ENCODE assay signal across 31 cellular contexts in the genomic region with DNA sequence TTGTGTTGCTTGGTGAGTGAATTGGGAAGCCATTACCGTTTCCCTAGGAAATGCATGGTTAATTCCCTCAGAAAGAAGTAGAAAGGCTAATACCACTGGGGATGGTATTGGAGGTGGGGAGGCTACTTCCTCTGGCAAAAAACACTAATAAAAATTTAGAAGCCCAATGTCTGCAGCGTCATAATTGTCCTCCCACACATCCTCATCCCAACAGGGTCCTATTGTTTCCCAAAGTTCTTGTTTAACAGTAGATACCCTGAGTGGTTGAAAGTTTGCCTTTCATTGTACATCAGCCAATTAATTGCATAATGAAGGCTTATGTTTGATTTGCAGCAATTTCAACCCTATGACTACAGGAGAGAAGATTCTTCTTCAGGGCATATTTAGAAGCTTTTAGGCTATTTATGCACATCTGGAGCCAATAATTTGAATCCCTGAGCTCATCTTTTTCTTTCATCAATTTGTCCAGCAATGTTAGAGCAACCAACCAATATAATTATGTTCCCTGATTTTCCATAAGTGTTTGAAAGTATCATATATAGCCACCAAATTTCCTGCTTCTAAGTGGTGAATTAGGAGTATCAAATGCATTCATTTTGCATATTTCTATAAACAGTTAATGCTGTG.
"Had no signal": no experiment of that assay in that cellular context is flagged by ENCODE, and none has a peak within 500 bp of the region (broad histone marks: within the 10 kb centered on the region; RNA-seq: fewer than 3 reads in every experiment).

No MANE protein-coding gene starts in this region.

- H3K27ac ChIP-seq: adrenal gland, brain microvascular endothelial cell, coronary artery, dorsolateral prefrontal cortex, gastrocnemius medialis, heart left ventricle had no signal

- H3K9me3 ChIP-seq: adrenal gland, gastrocnemius medialis had no signal

- H3K27me3 ChIP-seq: adrenal gland, brain microvascular endothelial cell, dorsolateral prefrontal cortex, gastrocnemius medialis, heart left ventricle had no signal

- H3K4me1 Mint-ChIP-seq: activated CD4-positive, alpha-beta T cell treated with anti-CD3 and anti-CD28 coated beads for 36 hours; activated CD4-positive, alpha-beta T cell treated with anti-CD3 and anti-CD28 coated beads, Interleukin-2, amount 10 ng/mL, durations not matched to agents 24 days and 14 days; activated CD8-positive, alpha-beta memory T cell treated with anti-CD3 and anti-CD28 coated beads, Interleukin-2, amount 10 ng/mL, durations not matched to agents 7 days and 5 days; activated naive CD4-positive, alpha-beta T cell treated with anti-CD3 and anti-CD28 coated beads, Interleukin-2, amount 50 U/mL, for 24 hours; activated naive CD8-positive, alpha-beta T cell treated with anti-CD3 and anti-CD28 coated beads for 36 hours; activated naive CD8-positive, alpha-beta T cell treated with anti-CD3 and anti-CD28 coated beads, Interleukin-2, amount 50 U/mL, for 24 hours; central memory CD8-positive, alpha-beta T cell; endodermal cell had no signal

- H3K36me3 Mint-ChIP-seq: activated CD4-positive, alpha-beta memory T cell treated with anti-CD3 and anti-CD28 coated beads for 36 hours; activated CD8-positive, alpha-beta memory T cell treated with anti-CD3 and anti-CD28 coated beads, Interleukin-2, amount 10 ng/mL, durations not matched to agents 7 days and 5 days; activated naive CD4-positive, alpha-beta T cell treated with anti-CD3 and anti-CD28 coated beads, Interleukin-2, amount 50 U/mL, for 24 hours; activated naive CD8-positive, alpha-beta T cell treated with anti-CD3 and anti-CD28 coated beads for 36 hours had no signal

- ATAC-seq: activated CD4-positive, alpha-beta T cell treated with anti-CD3 and anti-CD28 coated beads for 36 hours; activated CD8-positive, alpha-beta memory T cell treated with anti-CD3 and anti-CD28 coated beads, Interleukin-2, amount 10 ng/mL, durations not matched to agents 7 days and 5 days; activated CD8-positive, alpha-beta T cell treated with anti-CD3 and anti-CD28 coated beads, Interleukin-2, amount 10 ng/mL, durations not matched to agents 7 days and 5 days; activated naive CD8-positive, alpha-beta T cell treated with anti-CD3 and anti-CD28 coated beads, Interleukin-2, amount 50 U/mL, for 24 hours; esophagus mucosa; gastrocnemius medialis; heart left ventricle had no signal

- DNase-seq: activated CD4-positive, alpha-beta memory T cell treated with anti-CD3 and anti-CD28 coated beads for 36 hours; activated CD4-positive, alpha-beta T cell treated with anti-CD3 and anti-CD28 coated beads for 36 hours; activated CD4-positive, alpha-beta T cell treated with anti-CD3 and anti-CD28 coated beads, Interleukin-2, amount 10 ng/mL, durations not matched to agents 24 days and 14 days; activated CD4-positive, CD25-positive, alpha-beta regulatory T cell; activated CD4-positive, CD25-positive, alpha-beta regulatory T cell treated with anti-CD3 and anti-CD28 coated beads, Interleukin-2, amount 50 U/mL, for 72 hours; activated CD8-positive, alpha-beta memory T cell treated with anti-CD3 and anti-CD28 coated beads, Interleukin-2, amount 10 ng/mL, durations not matched to agents 7 days and 5 days; activated CD8-positive, alpha-beta memory T cell treated with anti-CD3 and anti-CD28 coated beads, Interleukin-2, amount 50 U/mL, for 4 hours; activated CD8-positive, alpha-beta T cell treated with anti-CD3 and anti-CD28 coated beads, Interleukin-2, amount 10 ng/mL, durations not matched to agents 7 days and 5 days; activated effector memory CD4-positive, alpha-beta T cell treated with anti-CD3 and anti-CD28 coated beads, Interleukin-2, amount 50 U/mL, for 16 hours; activated naive CD4-positive, alpha-beta T cell treated with anti-CD3 and anti-CD28 coated beads for 36 hours; activated naive CD8-positive, alpha-beta T cell treated with anti-CD3 and anti-CD28 coated beads for 36 hours; activated naive CD8-positive, alpha-beta T cell treated with anti-CD3 and anti-CD28 coated beads, Interleukin-2, amount 50 U/mL, for 24 hours; activated T-cell treated with anti-CD3 and anti-CD28 coated beads, Interleukin-2, amount 50 U/mL, for 1 hour; activated T-cell treated with anti-CD3 and anti-CD28 coated beads, Interleukin-2, amount 50 U/mL, for 48 hours; adrenal gland; brain microvascular endothelial cell; dorsolateral prefrontal cortex; effector memory CD4-positive, alpha-beta T cell; endodermal cell; foreskin fibroblast; gastrocnemius medialis; glutamatergic neuron; heart left ventricle; T-helper 2 cell had no signal

- H3K4me3 Mint-ChIP-seq: activated CD4-positive, alpha-beta memory T cell treated with anti-CD3 and anti-CD28 coated beads for 36 hours; activated CD4-positive, alpha-beta T cell treated with anti-CD3 and anti-CD28 coated beads for 36 hours; activated CD4-positive, alpha-beta T cell treated with anti-CD3 and anti-CD28 coated beads, Interleukin-2, amount 10 ng/mL, durations not matched to agents 24 days and 14 days; activated CD8-positive, alpha-beta memory T cell treated with anti-CD3 and anti-CD28 coated beads, Interleukin-2, amount 10 ng/mL, durations not matched to agents 7 days and 5 days; activated CD8-positive, alpha-beta T cell treated with anti-CD3 and anti-CD28 coated beads, Interleukin-2, amount 10 ng/mL, durations not matched to agents 7 days and 5 days; activated naive CD4-positive, alpha-beta T cell treated with anti-CD3 and anti-CD28 coated beads for 36 hours; activated naive CD4-positive, alpha-beta T cell treated with anti-CD3 and anti-CD28 coated beads, Interleukin-2, amount 50 U/mL, for 24 hours; activated naive CD8-positive, alpha-beta T cell treated with anti-CD3 and anti-CD28 coated beads for 36 hours; activated naive CD8-positive, alpha-beta T cell treated with anti-CD3 and anti-CD28 coated beads, Interleukin-2, amount 50 U/mL, for 24 hours; activated T-helper 1 cell treated with anti-CD3 and anti-CD28 coated beads, Interleukin-12 subunit alpha, Interleukin-12 subunit beta, Interleukin-2, Interleukin-4 antibody, amounts not matched to agents 30 ng/mL and 10 ng/mL and 1 ng/mL, durations not matched to agents 14 hours and 24 hours and 36 hours; central memory CD8-positive, alpha-beta T cell; dendritic cell treated with granulocyte-macrophage colony-stimulating factor and Interleukin-4, amounts not matched to agents 40 ng/mL and 50 ng/mL, for 4 days; endodermal cell had no signal

- H3K27me3 Mint-ChIP-seq: activated CD4-positive, alpha-beta memory T cell treated with anti-CD3 and anti-CD28 coated beads for 36 hours; activated CD4-positive, alpha-beta T cell treated with anti-CD3 and anti-CD28 coated beads for 36 hours; activated CD4-positive, alpha-beta T cell treated with anti-CD3 and anti-CD28 coated beads, Interleukin-2, amount 10 ng/mL, durations not matched to agents 24 days and 14 days; activated CD8-positive, alpha-beta memory T cell treated with anti-CD3 and anti-CD28 coated beads, Interleukin-2, amount 10 ng/mL, durations not matched to agents 7 days and 5 days; activated naive CD4-positive, alpha-beta T cell treated with anti-CD3 and anti-CD28 coated beads, Interleukin-2, amount 50 U/mL, for 24 hours; activated naive CD8-positive, alpha-beta T cell treated with anti-CD3 and anti-CD28 coated beads for 36 hours; activated naive CD8-positive, alpha-beta T cell treated with anti-CD3 and anti-CD28 coated beads, Interleukin-2, amount 50 U/mL, for 24 hours; central memory CD8-positive, alpha-beta T cell; dendritic cell treated with granulocyte-macrophage colony-stimulating factor and Interleukin-4, amounts not matched to agents 40 ng/mL and 50 ng/mL, for 4 days had no signal

- H3K27ac Mint-ChIP-seq: activated CD4-positive, alpha-beta memory T cell treated with anti-CD3 and anti-CD28 coated beads for 36 hours; activated CD4-positive, alpha-beta T cell treated with anti-CD3 and anti-CD28 coated beads for 36 hours; activated CD4-positive, alpha-beta T cell treated with anti-CD3 and anti-CD28 coated beads, Interleukin-2, amount 10 ng/mL, durations not matched to agents 24 days and 14 days; activated CD8-positive, alpha-beta memory T cell treated with anti-CD3 and anti-CD28 coated beads, Interleukin-2, amount 10 ng/mL, durations not matched to agents 7 days and 5 days; activated CD8-positive, alpha-beta T cell treated with anti-CD3 and anti-CD28 coated beads, Interleukin-2, amount 10 ng/mL, durations not matched to agents 7 days and 5 days; activated naive CD4-positive, alpha-beta T cell treated with anti-CD3 and anti-CD28 coated beads for 36 hours; activated naive CD4-positive, alpha-beta T cell treated with anti-CD3 and anti-CD28 coated beads, Interleukin-2, amount 50 U/mL, for 24 hours; activated naive CD8-positive, alpha-beta T cell treated with anti-CD3 and anti-CD28 coated beads for 36 hours; activated naive CD8-positive, alpha-beta T cell treated with anti-CD3 and anti-CD28 coated beads, Interleukin-2, amount 50 U/mL, for 24 hours; activated T-helper 1 cell treated with anti-CD3 and anti-CD28 coated beads, Interleukin-12 subunit alpha, Interleukin-12 subunit beta, Interleukin-2, Interleukin-4 antibody, amounts not matched to agents 30 ng/mL and 10 ng/mL and 1 ng/mL, durations not matched to agents 14 hours and 24 hours and 36 hours; activated T-helper 2 cell treated with anti-CD3 and anti-CD28 coated beads, Interferon-gamma antibody, Interleukin-2, Interleukin-4, amounts not matched to agents 10 μg/mL and 5 μg/mL and 100 μg/mL, durations not matched to agents 14 hours and 24 hours and 36 hours; dendritic cell treated with granulocyte-macrophage colony-stimulating factor and Interleukin-4, amounts not matched to agents 40 ng/mL and 50 ng/mL, for 4 days; endodermal cell had no signal

- H3K4me1 ChIP-seq: adrenal gland, gastrocnemius medialis, heart left ventricle had no signal

- H3K36me3 ChIP-seq: adrenal gland, brain microvascular endothelial cell, gastrocnemius medialis, heart left ventricle had no signal

- H3K9me3 Mint-ChIP-seq: activated CD4-positive, alpha-beta T cell treated with anti-CD3 and anti-CD28 coated beads, Interleukin-2, amount 10 ng/mL, durations not matched to agents 24 days and 14 days; activated naive CD4-positive, alpha-beta T cell treated with anti-CD3 and anti-CD28 coated beads for 36 hours; activated naive CD4-positive, alpha-beta T cell treated with anti-CD3 and anti-CD28 coated beads, Interleukin-2, amount 50 U/mL, for 24 hours; activated naive CD8-positive, alpha-beta T cell treated with anti-CD3 and anti-CD28 coated beads for 36 hours; endodermal cell had no signal

- H3K4me3 ChIP-seq: adrenal gland, coronary artery, dorsolateral prefrontal cortex, gastrocnemius medialis, heart left ventricle had no signal
